ENCODE assay signal across 20 cellular contexts in genomic region chr11:117582491-117582890, GRCh38.
A peak's percentile ranks its signal among the peaks of the same experiment; 100 is the strongest.
DNase-seq lines count a peak whose midpoint lies in the region; ATAC-seq and TF ChIP-seq lines count a peak whose summit lies in the region.
"Had no signal": no experiment of that assay in that cellular context is flagged by ENCODE, and none has a peak within 500 bp of the region (broad histone marks: within the 10 kb centered on the region; RNA-seq: fewer than 3 reads in every experiment).

No MANE protein-coding gene starts in this region.

- no peak overlapping the region for H3K4me3 Mint-ChIP-seq in chondrocyte (ENCODE audit: unreplicated experiment)
- H3K4me3 Mint-ChIP-seq: CD4-positive, alpha-beta T cell; IgD-negative memory B cell had no signal

- H3K4me1 Mint-ChIP-seq in chondrocyte (ENCODE audit: low read depth): peaks cover 7% of the 10 kb centered on the region
- H3K4me1 Mint-ChIP-seq: IgD-negative memory B cell had no signal

- intact Hi-C loops in cardiac septum (cut with DNase I): no loop called here
- intact Hi-C loops in left ventricle myocardium inferior (cut with micrococcal nuclease): no loop called here
- intact Hi-C loops in sciatic nerve (cut with DNase I): no loop called here

- peak; percentile 24 for DNase-seq in cardiac septum (ENCODE audit: low spot score)
- no peak for DNase-seq in left ventricle myocardium inferior
- DNase-seq in chondrocyte (ENCODE audit: low spot score): peak; percentile 41
- DNase-seq in sciatic nerve (ENCODE audit: low spot score): peak; percentile 42
- DNase-seq in NCI-H1417 treated with DMSO at 0.1 percent for 48 hours (lab: John Stamatoyannopoulos, UW): no peak
- DNase-seq: CD4-positive, alpha-beta T cell; NCI-H1092; NCI-H1436; NCI-H187 treated with DMSO at 0.1 percent for 48 hours; NCI-H2171 treated with DMSO at 0.1 percent for 48 hours; NCI-H345; NCI-H524 treated with DMSO at 0.1 percent for 48 hours; NCI-H774; Right ventricle myocardium superior; RPMI8226 had no signal

- H3K27ac Mint-ChIP-seq in chondrocyte (ENCODE audit: unreplicated experiment): no peak overlapping the region
- H3K27ac Mint-ChIP-seq: CD4-positive, alpha-beta T cell; IgD-negative memory B cell had no signal

- no peaks in the 10 kb centered on the region for H3K36me3 Mint-ChIP-seq in chondrocyte (ENCODE audit: low read depth)

- H3K27me3 Mint-ChIP-seq in chondrocyte (ENCODE audit: low read depth): peaks cover 29% of the 10 kb centered on the region

- H3K27me3 ChIP-seq in left ventricle myocardium inferior (ENCODE audit: low read depth): peaks cover 33% of the 10 kb centered on the region
- H3K27me3 ChIP-seq: SJSA1 had no signal

- no peaks in the 10 kb centered on the region for H3K9me3 ChIP-seq in left ventricle myocardium inferior (replicated peaks)
- H3K9me3 ChIP-seq: SJSA1 had no signal

- ATAC-seq in sciatic nerve: no peak
- no peak for ATAC-seq in HG03159 (IDR thresholded peaks at IDR 0.05; ENCODE audit: unreplicated experiment)
- ATAC-seq in HG02610 (IDR thresholded peaks at IDR 0.05; ENCODE audit: unreplicated experiment): no peak

- TF ChIP-seq CTCF in left ventricle myocardium inferior (IDR thresholded peaks at IDR 0.05; ENCODE audit: borderline replicate concordance) (no peak), chondrocyte (IDR thresholded peaks at IDR 0.05) (no peak)

- H3K4me3 ChIP-seq in left ventricle myocardium inferior: no peak overlapping the region
- H3K4me3 ChIP-seq: SJSA1 had no signal

- H3K27ac ChIP-seq in left ventricle myocardium inferior (replicated peaks): no peak overlapping the region
- H3K27ac ChIP-seq: KMS-11, SJSA1 had no signal

- H3K36me3 ChIP-seq in left ventricle myocardium inferior: no peaks in the 10 kb centered on the region
- H3K36me3 ChIP-seq: SJSA1 had no signal

- H3K9me3 Mint-ChIP-seq in chondrocyte (ENCODE audit: low read depth): no peaks in the 10 kb centered on the region
- H3K9me3 Mint-ChIP-seq: CD4-positive, alpha-beta T cell had no signal

- H3K4me1 ChIP-seq in left ventricle myocardium inferior: peaks cover 3% of the 10 kb centered on the region

Comparison
In these comparisons a context has a peak if more than half of its experiments do, and no peak if none do; other contexts are left out.
1. DNase-seq: peak in cardiac septum (single experiment), chondrocyte (single experiment) and sciatic nerve (single experiment); none in left ventricle myocardium inferior (single experiment) and NCI-H1417 treated with DMSO at 0.1 percent for 48 hours (single experiment).